Comparison of ENCODE assay signal across 8 cellular contexts in the genomic region with DNA sequence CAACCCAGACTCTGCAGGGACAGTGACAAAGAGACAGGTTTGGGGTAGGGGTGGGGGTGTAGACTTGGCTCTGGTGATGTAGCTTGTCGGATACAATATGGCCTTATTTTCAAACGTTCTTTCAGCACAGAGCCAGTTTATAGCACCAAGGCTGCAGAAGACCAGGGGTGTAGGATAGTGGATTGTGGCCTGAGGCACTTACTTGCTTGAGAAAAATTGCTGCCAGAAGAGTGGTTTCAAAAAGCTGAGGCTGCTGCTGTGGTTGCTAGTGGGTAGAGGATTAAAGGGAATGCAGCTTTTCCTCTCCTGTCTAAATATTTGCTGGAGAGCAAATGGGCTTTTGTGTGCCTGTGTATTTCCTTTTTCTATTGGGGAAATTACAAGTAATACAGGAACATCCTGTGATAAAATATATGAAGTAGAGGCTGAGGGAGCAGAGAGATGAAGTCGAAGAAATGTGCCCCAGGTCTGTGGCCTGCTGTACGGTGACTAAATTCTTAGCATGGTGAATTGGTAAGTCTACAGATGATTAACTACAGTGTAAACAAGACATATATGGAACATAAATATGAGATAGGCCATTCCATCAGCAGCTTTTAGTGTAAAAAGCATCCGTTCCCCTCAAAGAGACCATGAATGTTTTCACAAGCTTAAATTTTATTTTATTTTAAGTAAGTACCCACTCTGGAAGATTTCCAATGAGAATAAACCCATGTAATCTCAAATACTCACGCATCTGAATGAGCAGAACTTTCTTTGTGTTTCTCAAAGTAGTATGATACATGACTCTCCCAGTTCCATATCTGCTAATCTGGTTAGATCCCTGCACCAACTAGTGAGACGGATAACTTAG.
DNase-seq lines count a peak whose midpoint lies in the region; ATAC-seq and TF ChIP-seq lines count a peak whose summit lies in the region.

No MANE protein-coding gene starts in this region.

- no peaks in the 10 kb centered on the region for H3K27me3 Mint-ChIP-seq in nephron (ENCODE audit: low read depth)

- intact Hi-C loops in ascending aorta (cut with DNase I) = no loop called here

- no peak overlapping the region for H3K4me3 ChIP-seq in ascending aorta

- no peaks in the 10 kb centered on the region for H3K27me3 ChIP-seq in ascending aorta

- peaks cover 81% of the 10 kb centered on the region for H3K4me1 Mint-ChIP-seq in nephron

- peak overlapping the region; percentile 76 to 96 (median 88) for H3K27ac Mint-ChIP-seq in nephron

- ATAC-seq in HG03097 (IDR thresholded peaks at IDR 0.05; ENCODE audit: low FRiP score, unreplicated experiment) (peak; percentile 35), HG02884 (IDR thresholded peaks at IDR 0.05; ENCODE audit: unreplicated experiment) (no peak)

- H3K9me3 Mint-ChIP-seq in nephron = no peaks in the 10 kb centered on the region

- H3K36me3 ChIP-seq in ascending aorta = no peaks in the 10 kb centered on the region

- DNase-seq in EH (ENCODE audit: low read depth) = peak; percentile 65
- DNase-seq in ascending aorta (ENCODE audit: low spot score in 2 of 2) = no peak
- DNase-seq in H4 (ENCODE audit: low spot score) = no peak
- no peak for DNase-seq in NCI-H128 (lab: John Stamatoyannopoulos, UW; ENCODE audit: unreplicated experiment)
- no peak for DNase-seq in ureter (ENCODE audit: low spot score)

- TF ChIP-seq CTCF in ascending aorta (IDR thresholded peaks at IDR 0.05) = no peak
- no peak for TF ChIP-seq CTCF in nephron (IDR thresholded peaks at IDR 0.05; ENCODE audit: unreplicated experiment in 3 of 3)

- H3K36me3 Mint-ChIP-seq in nephron (ENCODE audit: low read depth) = peaks cover 5% of the 10 kb centered on the region

- H3K4me3 Mint-ChIP-seq in nephron = peak overlapping the region in 2 of 3 experiments; percentile 10 to 35

- no peaks in the 10 kb centered on the region for H3K9me3 ChIP-seq in ascending aorta

- peak overlapping the region; percentile 52 to 64 for H3K27ac ChIP-seq in ascending aorta

- peaks cover 8 to 48% of the 10 kb centered on the region in 2 donors for H3K4me1 ChIP-seq in ascending aorta
